In genomic region chr1:46166521-46167462, GRCh38 we compare ENCODE assay signal across 9 cellular contexts. TPM values are rescaled to one million over a fixed set of nuclear protein-coding genes. Genes with fewer than 3 reads are reported as not detected.
DNase-seq lines count a peak whose midpoint lies in the region; ATAC-seq and TF ChIP-seq lines count a peak whose summit lies in the region.
"Had no signal": no experiment of that assay in that cellular context is flagged by ENCODE, and none has a peak within 500 bp of the region (broad histone marks: within the 10 kb centered on the region; RNA-seq: fewer than 3 reads in every experiment).

No MANE protein-coding gene starts in this region.

- peaks cover 0 to 5% of the 10 kb centered on the region in 2 donors for H3K27me3 ChIP-seq in body of pancreas

- no peak for TF ChIP-seq POLR2A in body of pancreas (IDR thresholded peaks at IDR 0.05)

- H3K4me3 ChIP-seq in GM12875 (ENCODE audit: low read depth, low read length) = peak overlapping the region; percentile 28
- no peak overlapping the region for H3K4me3 ChIP-seq in body of pancreas

- H3K36me3 ChIP-seq in body of pancreas (replicated peaks in 1 of 2; ENCODE audit: insufficient read depth in 1 of 2, low read depth in 2 of 2) = no peaks in the 10 kb centered on the region

- H3K9me3 ChIP-seq in body of pancreas = no peaks in the 10 kb centered on the region

- ATAC-seq in body of pancreas (peak; percentile 51), left lobe of liver (peak; percentile 57), HG03571 (IDR thresholded peaks at IDR 0.05; ENCODE audit: unreplicated experiment) (no peak), HG03520 (IDR thresholded peaks at IDR 0.05; ENCODE audit: unreplicated experiment) (no peak)

- TF ChIP-seq CTCF in GM12875 (IDR thresholded peaks at IDR 0.05; ENCODE audit: borderline replicate concordance, insufficient read depth, low read depth, low read length) (no peak), body of pancreas (IDR thresholded peaks at IDR 0.05) (no peak)

- 14 to 23% methylated on average over 17 to 47 of the region's 47 CpGs for WGBS in body of pancreas, 2 donors

- peaks cover 16% of the 10 kb centered on the region for H3K4me1 ChIP-seq in body of pancreas

- DNase-seq in T-helper 1 cell (peak in 3 of 5 donors; percentile 12 to 58 (median 27)), body of pancreas (peak in 2 of 4 donors; percentile 26 to 48), left lobe of liver (ENCODE audit: low spot score) (no peak), H4 (ENCODE audit: low spot score) (no peak)
- peak; percentile 16 for DNase-seq in stimulated activated CD8-positive, alpha-beta memory T cell treated with anti-CD3 and anti-CD28 coated beads, Interleukin-4, amount 100 ng/mL, for 24 hours (ENCODE audit: low read depth)

- intact Hi-C loops in body of pancreas (cut with DNase I) = no loop called here

- H3K27ac ChIP-seq in body of pancreas = peak overlapping the region in 3 of 4 donors; percentile 8 to 22 (median 9)

RNA-seq across cellular contexts. Expression of gene TSPAN1, which starts 8.1 kb away (rescaled TPM):
- total RNA-seq in body of pancreas (1 to 10 TPM in 1 of 2 donors, under 1 TPM in 1; 0.66 to 5.2 TPM), left lobe of liver (7.7 TPM)
- total RNA-seq in H4 (2014; rRNA removed; shearing (Covaris generic)) = 0.64 and 0.66 TPM in 2 replicates

RNA-seq across cellular contexts. Expression of gene P3R3URF, which starts 9.5 kb away (rescaled TPM):
- total RNA-seq in body of pancreas (not detected), left lobe of liver (not detected)
- total RNA-seq in H4 (2014; rRNA removed; shearing (Covaris generic)) = not detected in 2 replicates
- total RNA-seq: HT1080 had no signal

RNA-seq across cellular contexts. Expression of gene POMGNT1, which starts 31.4 kb away (rescaled TPM):
- total RNA-seq in body of pancreas (10 to 100 TPM; 31.9 to 36.3 TPM), left lobe of liver (39.8 TPM)
- 66.3 and 68.9 TPM in 2 replicates for total RNA-seq in H4 (2014; rRNA removed; shearing (Covaris generic))

RNA-seq across cellular contexts. Expression of gene PIK3R3, which starts 34.4 kb away (rescaled TPM):
- total RNA-seq in body of pancreas = 10 to 100 TPM in 1 of 2 donors, 1 to 10 TPM in 1; 6.2 to 12.9 TPM
- total RNA-seq in left lobe of liver = 3.1 TPM
- 14.9 and 16.4 TPM in 2 replicates for total RNA-seq in H4 (2014; rRNA removed; shearing (Covaris generic))

RNA-seq across cellular contexts. Expression of gene LURAP1, which starts 36.3 kb away (rescaled TPM):
- 1 to 10 TPM in 1 of 2 donors, not detected in 1; 1.6 TPM for total RNA-seq in body of pancreas
- 0.40 TPM for total RNA-seq in left lobe of liver
- total RNA-seq in H4 (2014; rRNA removed; shearing (Covaris generic)) = 0.15 and 0.41 TPM in 2 replicates

Comparison
In these comparisons a context has a peak if more than half of its experiments do, and no peak if none do; other contexts are left out.
1. DNase-seq: peak in T-helper 1 cell (3 of 5) and stimulated activated CD8-positive, alpha-beta memory T cell treated with anti-CD3 and anti-CD28 coated beads, Interleukin-4, amount 100 ng/mL, for 24 hours (single experiment); none in left lobe of liver (single experiment) and H4 (single experiment).
2. ATAC-seq: peak in body of pancreas (single experiment) and left lobe of liver (single experiment); none in HG03571 (single experiment) and HG03520 (single experiment).